8 cellular contexts compared by ENCODE assay signal in the genomic region with DNA sequence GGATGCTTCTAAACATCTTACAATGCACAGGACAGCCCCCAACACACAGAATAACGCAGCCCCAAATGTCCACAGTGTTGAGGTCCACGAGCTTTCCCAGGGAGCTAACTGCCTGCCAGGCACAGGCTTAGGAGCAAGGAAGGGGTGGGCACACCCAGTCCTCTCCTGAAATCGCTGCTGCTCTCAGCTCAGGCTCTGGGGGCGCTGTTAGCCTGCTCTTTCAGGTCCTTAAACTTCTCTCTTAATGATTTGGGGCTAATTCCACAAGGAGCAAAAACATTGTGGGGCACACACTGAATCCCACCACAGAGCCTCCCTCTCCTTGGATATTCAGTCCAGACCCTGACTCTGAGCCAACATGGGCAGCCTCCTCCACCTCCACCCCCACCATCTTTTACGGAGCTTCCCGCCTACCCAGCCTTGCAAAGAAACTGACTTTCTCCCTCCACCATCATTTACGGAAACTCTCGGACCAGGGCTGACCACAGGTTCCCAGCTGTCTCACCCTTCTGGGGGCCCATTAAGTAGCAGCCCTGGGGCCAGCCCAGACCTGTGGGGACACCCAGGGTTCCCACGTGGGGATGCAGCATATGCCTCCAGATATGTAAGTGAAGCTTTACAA. TPM values are rescaled to one million over a fixed set of nuclear protein-coding genes. Genes with fewer than 3 reads are reported as not detected.
DNase-seq lines count a peak whose midpoint lies in the region; ATAC-seq, FAIRE-seq and TF ChIP-seq lines count a peak whose summit lies in the region.

No MANE protein-coding gene starts in this region.

- TF ChIP-seq CTCF in A549 (IDR thresholded peaks at IDR 0.05) (peak; percentile 68), astrocyte of the spinal cord (IDR thresholded peaks at IDR 0.05; ENCODE audit: low read depth, low read length) (peak; percentile 37), HepG2 (CRISPR knock-in tag; IDR thresholded peaks at IDR 0.05) (peak; percentile 66)

- H3K27ac ChIP-seq in A549: peak overlapping the region in 1 of 2 experiments; percentile 41; a peak in 1 of 6 replicates
- H3K27ac ChIP-seq in HepG2 (ENCODE audit: extremely low read length, insufficient read depth, low read length): no peak overlapping the region

- H3K79me2 ChIP-seq in HepG2 (ENCODE audit: insufficient read depth, low read length): no peaks in the 10 kb centered on the region

- H3K4me1 ChIP-seq in A549 (peaks cover 27% of the 10 kb centered on the region), HepG2 (ENCODE audit: insufficient read depth, low read length) (no peaks in the 10 kb centered on the region)

- BruUV-seq in HepG2 (replicated peaks; lab: Mats Ljungman, UMichigan): no TSS peak

- ATAC-seq in A549: peak in 1 of 2 experiments; percentile 67; a peak in 3 of 6 replicates
- ATAC-seq in HepG2: peak; percentile 82
- ATAC-seq in HG03097 (IDR thresholded peaks at IDR 0.05; ENCODE audit: low FRiP score, unreplicated experiment): no peak
- no peak for ATAC-seq in GM18520 (IDR thresholded peaks at IDR 0.05; ENCODE audit: unreplicated experiment)

- no peaks in the 10 kb centered on the region for H4K20me1 ChIP-seq in HepG2 (ENCODE audit: insufficient read depth, low read length)

- peak; percentile 64 to 75 for TF ChIP-seq RAD21 in A549 (conservative IDR thresholded peaks at IDR 0.05 in 1 of 2, IDR thresholded peaks at IDR 0.05 in 1 of 2)
- 0 out of 2 replicates have a peak, but pooled peaks have one; percentile 15 for TF ChIP-seq RAD21 in HepG2 (CRISPR knock-in tag; IDR thresholded peaks at IDR 0.05)

- CTCF ChIA-PET in A549 (lab: Yijun Ruan, JAX): interaction anchor here (0.5 to 4.9 kb wide), 61 partner anchors 9 to 391 kb away, joined by 3 to 142 read pairs (median 5); partner anchors contain the start of genes BTBD17, CD300A, CD300C and CD300E
- CTCF ChIA-PET in HepG2 (lab: Yijun Ruan, JAX; ENCODE audit: low intra/inter-chr PET ratio, low total read pairs): no interaction called here

- WGBS in A549 (ENCODE audit: missing lambda C conversion rate): 42% methylated on average over 9 of the region's 9 CpGs
- WGBS in HepG2 (ENCODE audit: low lambda C conversion rate): 33% methylated on average over 7 of the region's 9 CpGs

- FAIRE-seq in A549 (lab: Jason Lieb, UNC) (peak; percentile 82), HepG2 (lab: Jason Lieb, UNC) (peak; percentile 89)

- H3K4me3 ChIP-seq in A549 (no peak overlapping the region), astrocyte of the spinal cord (ENCODE audit: low read depth, low read length) (no peak overlapping the region), HepG2 (replicated peaks in 1 of 3; ENCODE audit: insufficient read depth in 1 of 3, low read depth in 2 of 3, low read length in 3 of 3) (no peak overlapping the region)

- H3K9me3 ChIP-seq in A549 (no peaks in the 10 kb centered on the region; the same call in 2 of the 3 replicates), HepG2 (ENCODE audit: low read length) (no peaks in the 10 kb centered on the region)

- in situ Hi-C loops in astrocyte of the spinal cord (cut with HindIII; ENCODE audit: low sequenced_read_pairs): no loop called here
- in situ Hi-C loops in HepG2 (cut with HindIII; ENCODE audit: extremely low pct_ligation_motif_present, low pct_unique_long_range_greater_than_20kb): no loop called here

- TF ChIP-seq POLR2A in A549 (IDR thresholded peaks at IDR 0.05; ENCODE audit: low read length) (no peak), HepG2 (IDR thresholded peaks at IDR 0.05; ENCODE audit: insufficient read depth in 1 of 2, low read depth in 2 of 2, low read length in 2 of 2) (no peak)

- H3K4me2 ChIP-seq in A549 (no peak overlapping the region), HepG2 (ENCODE audit: low read depth, low read length) (no peak overlapping the region)

- DNase-seq in A549 (ENCODE audit: low read depth in 1 of 2, low spot score in 1 of 2) (peak; percentile 51 to 66), GM03348 (ENCODE audit: low spot score) (peak; percentile 36), NCI-H774 (lab: John Stamatoyannopoulos, UW) (peak; percentile 10), astrocyte of the spinal cord (ENCODE audit: low read depth, low spot score) (no peak), HepG2 (ENCODE audit: low spot score) (peak; percentile 18), DMS79 (lab: John Stamatoyannopoulos, UW) (no peak)

- no peak overlapping the region for H2AFZ ChIP-seq in HepG2 (ENCODE audit: low read length)

- peaks cover 6 to 51% of the 10 kb centered on the region in 2 experiments for H3K27me3 ChIP-seq in HepG2 (ENCODE audit: control insufficient read depth in 1 of 2, insufficient read depth in 2 of 2, low read length in 2 of 2)

- intact Hi-C loops in HepG2 (cut with micrococcal nuclease; ENCODE audit: unreplicated experiment): no loop called here

- no peaks in the 10 kb centered on the region for H3K36me3 ChIP-seq in HepG2 (replicated peaks in 1 of 2; ENCODE audit: control insufficient read depth in 1 of 2, insufficient read depth in 2 of 2, low read length in 2 of 2)

- TF ChIP-seq EP300 in A549 (IDR thresholded peaks at IDR 0.05): no peak
- no peak for TF ChIP-seq EP300 in HepG2 (IDR thresholded peaks at IDR 0.05; ENCODE audit: low read depth in 2 of 2, low read length in 2 of 2)
- no peak for TF ChIP-seq EP300 in HepG2 (CRISPR knock-in tag; IDR thresholded peaks at IDR 0.05; ENCODE audit: borderline replicate concordance)

- no peak overlapping the region for H3K9ac ChIP-seq in HepG2 (ENCODE audit: insufficient read depth, low read depth, low read length)

- POLR2A ChIA-PET in A549 (lab: Yijun Ruan, JAX) (no interaction called here), HepG2 (lab: Yijun Ruan, JAX) (no interaction called here)

RNA-seq across cellular contexts. Expression of gene CD300H, which starts 1.1 kb away (rescaled TPM):
- 0.29 TPM in 1 of 2 replicates, not detected in the other for polyA plus RNA-seq in A549 (2011; rRNA removed)
- 0.48 and 0.79 TPM in 2 replicates for polyA plus RNA-seq in A549 (2012; cell fraction: cytosol; rRNA removed)
- polyA plus RNA-seq in A549 (2012; cell fraction: nucleus; rRNA removed): 0.19 TPM in 1 of 2 replicates, not detected in the other
- polyA plus RNA-seq in A549 (2017; fragmentation: RNase III; extraction: RNeasy Plus Mini Kit Qiagen cat#74134 plus additional on column Dnase treatment): 0.37 to 0.50 TPM (median 0.45 TPM) in 3 replicates
- polyA minus RNA-seq in A549 (2011; rRNA and poly(A)+ RNA removed): not detected in 2 replicates
- not detected in 2 replicates for total RNA-seq in HepG2 (2016; rRNA removed; fragmentation: Illumina TruSeq; extraction: Trizol)
- total RNA-seq in HepG2 (2016; cell fraction: cytosol; rRNA removed; fragmentation: Illumina TruSeq; extraction: Trizol; ENCODE audit: low read depth): not detected in 2 replicates
- not detected in 2 replicates for total RNA-seq in HepG2 (2016; cell fraction: insoluble cytoplasmic fraction; rRNA removed; fragmentation: Illumina TruSeq; extraction: Trizol)
- total RNA-seq in HepG2 (2016; cell fraction: membrane; rRNA removed; fragmentation: Illumina TruSeq; extraction: Trizol): not detected in 2 replicates
- total RNA-seq in HepG2 (2016; cell fraction: nucleus; rRNA removed; fragmentation: Illumina TruSeq; extraction: Trizol): not detected in 2 replicates
- not detected in 2 replicates for polyA plus RNA-seq in HepG2 (2011; rRNA removed)
- not detected in 2 replicates for polyA plus RNA-seq in HepG2 (2011; cell fraction: cytosol; rRNA removed)
- not detected in 2 replicates for polyA plus RNA-seq in HepG2 (2011; cell fraction: nucleus; rRNA removed)
- not detected in 2 replicates for polyA plus RNA-seq in HepG2 (2012)
- not detected in 2 replicates for polyA plus RNA-seq in HepG2 (2016; cell fraction: cytosol; fragmentation: Illumina TruSeq; extraction: Trizol; ENCODE audit: low read depth)
- polyA plus RNA-seq in HepG2 (2016; cell fraction: insoluble cytoplasmic fraction; fragmentation: Illumina TruSeq; extraction: Trizol; ENCODE audit: low read depth): not detected in 2 replicates
- not detected in 2 replicates for polyA plus RNA-seq in HepG2 (2016; cell fraction: membrane; fragmentation: Illumina TruSeq; extraction: Trizol; ENCODE audit: low read depth)
- polyA plus RNA-seq in HepG2 (2016; cell fraction: nucleus; fragmentation: Illumina TruSeq; extraction: Trizol; ENCODE audit: insufficient read depth, low read depth): not detected in 2 replicates
- not detected in 2 replicates for polyA minus RNA-seq in HepG2 (2011; rRNA and poly(A)+ RNA removed; ENCODE audit: low replicate concordance)
- polyA minus RNA-seq in HepG2 (2011; cell fraction: cytosol; rRNA and poly(A)+ RNA removed): not detected in 2 replicates
- not detected in 2 replicates for polyA minus RNA-seq in HepG2 (2011; cell fraction: nucleus; rRNA and poly(A)+ RNA removed)

RNA-seq across cellular contexts. Expression of gene CD300C, which starts 20.3 kb away (rescaled TPM):
- 0.05 TPM in 1 of 2 replicates, not detected in the other for polyA plus RNA-seq in A549 (2011; rRNA removed)
- 0.05 and 0.06 TPM in 2 replicates for polyA plus RNA-seq in A549 (2012; cell fraction: cytosol; rRNA removed)
- polyA plus RNA-seq in A549 (2012; cell fraction: nucleus; rRNA removed): 0.10 and 0.11 TPM in 2 replicates
- 0.08 TPM in 1 of 3 replicates, not detected in the others for polyA plus RNA-seq in A549 (2017; fragmentation: RNase III; extraction: RNeasy Plus Mini Kit Qiagen cat#74134 plus additional on column Dnase treatment)
- polyA minus RNA-seq in A549 (2011; rRNA and poly(A)+ RNA removed): not detected in 2 replicates
- total RNA-seq in HepG2 (2016; rRNA removed; fragmentation: Illumina TruSeq; extraction: Trizol): not detected in 2 replicates
- total RNA-seq in HepG2 (2016; cell fraction: cytosol; rRNA removed; fragmentation: Illumina TruSeq; extraction: Trizol; ENCODE audit: low read depth): not detected in 2 replicates
- not detected in 2 replicates for total RNA-seq in HepG2 (2016; cell fraction: insoluble cytoplasmic fraction; rRNA removed; fragmentation: Illumina TruSeq; extraction: Trizol)
- not detected in 2 replicates for total RNA-seq in HepG2 (2016; cell fraction: membrane; rRNA removed; fragmentation: Illumina TruSeq; extraction: Trizol)
- total RNA-seq in HepG2 (2016; cell fraction: nucleus; rRNA removed; fragmentation: Illumina TruSeq; extraction: Trizol): not detected in 2 replicates
- polyA plus RNA-seq in HepG2 (2011; rRNA removed): not detected in 2 replicates
- not detected in 2 replicates for polyA plus RNA-seq in HepG2 (2011; cell fraction: cytosol; rRNA removed)
- not detected in 2 replicates for polyA plus RNA-seq in HepG2 (2011; cell fraction: nucleus; rRNA removed)
- polyA plus RNA-seq in HepG2 (2012): not detected in 2 replicates
- not detected in 2 replicates for polyA plus RNA-seq in HepG2 (2016; cell fraction: cytosol; fragmentation: Illumina TruSeq; extraction: Trizol; ENCODE audit: low read depth)
- polyA plus RNA-seq in HepG2 (2016; cell fraction: insoluble cytoplasmic fraction; fragmentation: Illumina TruSeq; extraction: Trizol; ENCODE audit: low read depth): not detected in 2 replicates
- not detected in 2 replicates for polyA plus RNA-seq in HepG2 (2016; cell fraction: membrane; fragmentation: Illumina TruSeq; extraction: Trizol; ENCODE audit: low read depth)
- polyA plus RNA-seq in HepG2 (2016; cell fraction: nucleus; fragmentation: Illumina TruSeq; extraction: Trizol; ENCODE audit: insufficient read depth, low read depth): not detected in 2 replicates
- polyA minus RNA-seq in HepG2 (2011; rRNA and poly(A)+ RNA removed; ENCODE audit: low replicate concordance): 0.09 TPM in 1 of 2 replicates, not detected in the other
- not detected in 2 replicates for polyA minus RNA-seq in HepG2 (2011; cell fraction: cytosol; rRNA and poly(A)+ RNA removed)
- polyA minus RNA-seq in HepG2 (2011; cell fraction: nucleus; rRNA and poly(A)+ RNA removed): not detected in 2 replicates

RNA-seq across cellular contexts. Expression of gene CD300LD, which starts 25.8 kb away (rescaled TPM):
- polyA plus RNA-seq in A549 (2011; rRNA removed): not detected in 2 replicates
- not detected in 2 replicates for polyA plus RNA-seq in A549 (2012; cell fraction: cytosol; rRNA removed)
- not detected in 2 replicates for polyA plus RNA-seq in A549 (2012; cell fraction: nucleus; rRNA removed)
- polyA plus RNA-seq in A549 (2017; fragmentation: RNase III; extraction: RNeasy Plus Mini Kit Qiagen cat#74134 plus additional on column Dnase treatment): not detected in 3 replicates
- polyA minus RNA-seq in A549 (2011; rRNA and poly(A)+ RNA removed): not detected in 2 replicates
- not detected in 2 replicates for total RNA-seq in HepG2 (2016; rRNA removed; fragmentation: Illumina TruSeq; extraction: Trizol)
- total RNA-seq in HepG2 (2016; cell fraction: cytosol; rRNA removed; fragmentation: Illumina TruSeq; extraction: Trizol; ENCODE audit: low read depth): not detected in 2 replicates
- not detected in 2 replicates for total RNA-seq in HepG2 (2016; cell fraction: insoluble cytoplasmic fraction; rRNA removed; fragmentation: Illumina TruSeq; extraction: Trizol)
- total RNA-seq in HepG2 (2016; cell fraction: membrane; rRNA removed; fragmentation: Illumina TruSeq; extraction: Trizol): not detected in 2 replicates
- total RNA-seq in HepG2 (2016; cell fraction: nucleus; rRNA removed; fragmentation: Illumina TruSeq; extraction: Trizol): not detected in 2 replicates
- polyA plus RNA-seq in HepG2 (2011; rRNA removed): not detected in 2 replicates
- polyA plus RNA-seq in HepG2 (2011; cell fraction: cytosol; rRNA removed): not detected in 2 replicates
- polyA plus RNA-seq in HepG2 (2011; cell fraction: nucleus; rRNA removed): not detected in 2 replicates
- not detected in 2 replicates for polyA plus RNA-seq in HepG2 (2012)
- not detected in 2 replicates for polyA plus RNA-seq in HepG2 (2016; cell fraction: cytosol; fragmentation: Illumina TruSeq; extraction: Trizol; ENCODE audit: low read depth)
- polyA plus RNA-seq in HepG2 (2016; cell fraction: insoluble cytoplasmic fraction; fragmentation: Illumina TruSeq; extraction: Trizol; ENCODE audit: low read depth): not detected in 2 replicates
- polyA plus RNA-seq in HepG2 (2016; cell fraction: membrane; fragmentation: Illumina TruSeq; extraction: Trizol; ENCODE audit: low read depth): not detected in 2 replicates
- polyA plus RNA-seq in HepG2 (2016; cell fraction: nucleus; fragmentation: Illumina TruSeq; extraction: Trizol; ENCODE audit: insufficient read depth, low read depth): not detected in 2 replicates
- not detected in 2 replicates for polyA minus RNA-seq in HepG2 (2011; rRNA and poly(A)+ RNA removed; ENCODE audit: low replicate concordance)
- not detected in 2 replicates for polyA minus RNA-seq in HepG2 (2011; cell fraction: cytosol; rRNA and poly(A)+ RNA removed)
- not detected in 2 replicates for polyA minus RNA-seq in HepG2 (2011; cell fraction: nucleus; rRNA and poly(A)+ RNA removed)

RNA-seq across cellular contexts. Expression of gene CD300LB, which starts 35.0 kb away (rescaled TPM):
- polyA plus RNA-seq in A549 (2011; rRNA removed) (not detected in 2 replicates), A549 (2017; fragmentation: RNase III; extraction: RNeasy Plus Mini Kit Qiagen cat#74134 plus additional on column Dnase treatment) (not detected in 3 replicates), HepG2 (2011; rRNA removed) (not detected in 2 replicates)
- not detected in 2 replicates for polyA plus RNA-seq in A549 (2012; cell fraction: cytosol; rRNA removed)
- not detected in 2 replicates for polyA plus RNA-seq in A549 (2012; cell fraction: nucleus; rRNA removed)
- not detected in 2 replicates for polyA minus RNA-seq in A549 (2011; rRNA and poly(A)+ RNA removed)
- not detected in 2 replicates for total RNA-seq in HepG2 (2016; rRNA removed; fragmentation: Illumina TruSeq; extraction: Trizol)
- total RNA-seq in HepG2 (2016; cell fraction: cytosol; rRNA removed; fragmentation: Illumina TruSeq; extraction: Trizol; ENCODE audit: low read depth): not detected in 2 replicates
- not detected in 2 replicates for total RNA-seq in HepG2 (2016; cell fraction: insoluble cytoplasmic fraction; rRNA removed; fragmentation: Illumina TruSeq; extraction: Trizol)
- not detected in 2 replicates for total RNA-seq in HepG2 (2016; cell fraction: membrane; rRNA removed; fragmentation: Illumina TruSeq; extraction: Trizol)
- not detected in 2 replicates for total RNA-seq in HepG2 (2016; cell fraction: nucleus; rRNA removed; fragmentation: Illumina TruSeq; extraction: Trizol)
- not detected in 2 replicates for polyA plus RNA-seq in HepG2 (2011; cell fraction: cytosol; rRNA removed)
- not detected in 2 replicates for polyA plus RNA-seq in HepG2 (2011; cell fraction: nucleus; rRNA removed)
- polyA plus RNA-seq in HepG2 (2012): not detected in 2 replicates
- polyA plus RNA-seq in HepG2 (2016; cell fraction: cytosol; fragmentation: Illumina TruSeq; extraction: Trizol; ENCODE audit: low read depth): not detected in 2 replicates
- polyA plus RNA-seq in HepG2 (2016; cell fraction: insoluble cytoplasmic fraction; fragmentation: Illumina TruSeq; extraction: Trizol; ENCODE audit: low read depth): not detected in 2 replicates
- polyA plus RNA-seq in HepG2 (2016; cell fraction: membrane; fragmentation: Illumina TruSeq; extraction: Trizol; ENCODE audit: low read depth): not detected in 2 replicates
- polyA plus RNA-seq in HepG2 (2016; cell fraction: nucleus; fragmentation: Illumina TruSeq; extraction: Trizol; ENCODE audit: insufficient read depth, low read depth): not detected in 2 replicates
- polyA minus RNA-seq in HepG2 (2011; rRNA and poly(A)+ RNA removed; ENCODE audit: low replicate concordance): not detected in 2 replicates
- not detected in 2 replicates for polyA minus RNA-seq in HepG2 (2011; cell fraction: cytosol; rRNA and poly(A)+ RNA removed)
- polyA minus RNA-seq in HepG2 (2011; cell fraction: nucleus; rRNA and poly(A)+ RNA removed): not detected in 2 replicates

RNA-seq across cellular contexts. Expression of gene CD300E, which starts 57.3 kb away (rescaled TPM):
- not detected in 2 replicates for polyA plus RNA-seq in A549 (2011; rRNA removed)
- not detected in 2 replicates for polyA plus RNA-seq in A549 (2012; cell fraction: cytosol; rRNA removed)
- not detected in 2 replicates for polyA plus RNA-seq in A549 (2012; cell fraction: nucleus; rRNA removed)
- not detected in 3 replicates for polyA plus RNA-seq in A549 (2017; fragmentation: RNase III; extraction: RNeasy Plus Mini Kit Qiagen cat#74134 plus additional on column Dnase treatment)
- not detected in 2 replicates for polyA minus RNA-seq in A549 (2011; rRNA and poly(A)+ RNA removed)
- total RNA-seq in HepG2 (2016; rRNA removed; fragmentation: Illumina TruSeq; extraction: Trizol): not detected in 2 replicates
- total RNA-seq in HepG2 (2016; cell fraction: cytosol; rRNA removed; fragmentation: Illumina TruSeq; extraction: Trizol; ENCODE audit: low read depth): not detected in 2 replicates
- not detected in 2 replicates for total RNA-seq in HepG2 (2016; cell fraction: insoluble cytoplasmic fraction; rRNA removed; fragmentation: Illumina TruSeq; extraction: Trizol)
- total RNA-seq in HepG2 (2016; cell fraction: membrane; rRNA removed; fragmentation: Illumina TruSeq; extraction: Trizol): not detected in 2 replicates
- total RNA-seq in HepG2 (2016; cell fraction: nucleus; rRNA removed; fragmentation: Illumina TruSeq; extraction: Trizol): not detected in 2 replicates
- not detected in 2 replicates for polyA plus RNA-seq in HepG2 (2011; rRNA removed)
- polyA plus RNA-seq in HepG2 (2011; cell fraction: cytosol; rRNA removed): not detected in 2 replicates
- not detected in 2 replicates for polyA plus RNA-seq in HepG2 (2011; cell fraction: nucleus; rRNA removed)
- not detected in 2 replicates for polyA plus RNA-seq in HepG2 (2012)
- polyA plus RNA-seq in HepG2 (2016; cell fraction: cytosol; fragmentation: Illumina TruSeq; extraction: Trizol; ENCODE audit: low read depth): not detected in 2 replicates
- not detected in 2 replicates for polyA plus RNA-seq in HepG2 (2016; cell fraction: insoluble cytoplasmic fraction; fragmentation: Illumina TruSeq; extraction: Trizol; ENCODE audit: low read depth)
- not detected in 2 replicates for polyA plus RNA-seq in HepG2 (2016; cell fraction: membrane; fragmentation: Illumina TruSeq; extraction: Trizol; ENCODE audit: low read depth)
- not detected in 2 replicates for polyA plus RNA-seq in HepG2 (2016; cell fraction: nucleus; fragmentation: Illumina TruSeq; extraction: Trizol; ENCODE audit: insufficient read depth, low read depth)
- not detected in 2 replicates for polyA minus RNA-seq in HepG2 (2011; rRNA and poly(A)+ RNA removed; ENCODE audit: low replicate concordance)
- polyA minus RNA-seq in HepG2 (2011; cell fraction: cytosol; rRNA and poly(A)+ RNA removed): not detected in 2 replicates
- not detected in 2 replicates for polyA minus RNA-seq in HepG2 (2011; cell fraction: nucleus; rRNA and poly(A)+ RNA removed)

Comparison
In these comparisons a context has a peak if more than half of its experiments do, and no peak if none do; other contexts are left out.
1. DNase-seq: peak in A549 (2 of 2), GM03348 (single experiment), NCI-H774 (single experiment) and HepG2 (single experiment); none in astrocyte of the spinal cord (single experiment) and DMS79 (single experiment).
2. Of the 38 proteins assayed by ChIP-seq in both HepG2 and A549: peak only in HepG2: none; only in A549: none; in both: CTCF, RAD21 and SMC3; in neither: 35.
3. Peak in every context shown above with its lines, with median percentiles within 50 percentile points of each other: CTCF ChIP-seq.